ENCODE assay signal across 23 cellular contexts in the genomic region with DNA sequence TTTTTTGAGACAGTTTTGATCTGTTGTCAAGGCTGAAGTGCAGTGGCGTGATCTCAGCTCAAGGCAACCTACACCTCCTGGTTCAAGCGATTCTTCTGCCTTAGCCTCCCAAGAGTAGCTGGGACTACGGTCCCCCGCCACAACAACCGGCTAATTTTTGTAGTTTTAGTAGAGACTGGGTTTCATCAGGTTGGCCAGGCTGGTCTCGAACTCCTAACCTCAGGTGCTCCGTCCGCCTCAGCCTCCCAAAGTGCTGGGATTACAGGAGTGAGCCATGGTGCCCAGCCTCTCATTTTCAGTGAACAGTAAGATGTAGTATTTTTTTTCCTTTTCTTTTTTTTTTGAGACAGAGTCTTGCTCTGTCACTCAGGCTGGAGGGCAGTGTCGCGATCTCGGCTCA. TPM values are rescaled to one million over a fixed set of nuclear protein-coding genes. Genes with fewer than 3 reads are reported as not detected.
DNase-seq lines count a peak whose midpoint lies in the region; ATAC-seq, FAIRE-seq and TF ChIP-seq lines count a peak whose summit lies in the region.
"Had no signal": no experiment of that assay in that cellular context is flagged by ENCODE, and none has a peak within 500 bp of the region (broad histone marks: within the 10 kb centered on the region; RNA-seq: fewer than 3 reads in every experiment).

No MANE protein-coding gene starts in this region.

- H3K9me3 ChIP-seq in HepG2 (ENCODE audit: low read length) (no peaks in the 10 kb centered on the region), HAP-1 (no peaks in the 10 kb centered on the region)
- H3K9me3 ChIP-seq: BLaER1 treated with 17β-estradiol and CSF1 and Interleukin-3, amounts not matched to agents 10 nM and 100 nM; Caco-2 had no signal

- peaks cover 52% of the 10 kb centered on the region for H3K79me2 ChIP-seq in HepG2 (ENCODE audit: insufficient read depth, low read length)

- no peaks in the 10 kb centered on the region for H3K27me3 Mint-ChIP-seq in activated T-cell treated with anti-CD3 and anti-CD28 coated beads, Interleukin-2, amount 50 U/mL, for 24 hours
- no peaks in the 10 kb centered on the region for H3K27me3 Mint-ChIP-seq in activated naive CD8-positive, alpha-beta T cell treated with anti-CD3 and anti-CD28 coated beads for 36 hours
- H3K27me3 Mint-ChIP-seq: CD4-positive, alpha-beta memory T cell had no signal

- H3K4me1 Mint-ChIP-seq in activated T-cell treated with anti-CD3 and anti-CD28 coated beads, Interleukin-2, amount 50 U/mL, for 24 hours (ENCODE audit: low read depth), result peaks cover 37% of the 10 kb centered on the region
- peaks cover 30% of the 10 kb centered on the region for H3K4me1 Mint-ChIP-seq in activated naive CD8-positive, alpha-beta T cell treated with anti-CD3 and anti-CD28 coated beads for 36 hours

- TF ChIP-seq EP300 in HepG2 (IDR thresholded peaks at IDR 0.05; ENCODE audit: low read depth in 2 of 2, low read length in 2 of 2), result no peak
- no peak for TF ChIP-seq EP300 in HepG2 (CRISPR knock-in tag; IDR thresholded peaks at IDR 0.05; ENCODE audit: borderline replicate concordance)

- H3K36me3 ChIP-seq in HepG2 (replicated peaks in 1 of 2; ENCODE audit: control insufficient read depth in 1 of 2, insufficient read depth in 2 of 2, low read length in 2 of 2), result peaks cover 25 to 83% of the 10 kb centered on the region in 2 experiments
- H3K36me3 ChIP-seq in HAP-1 (replicated peaks), result peaks cover 88% of the 10 kb centered on the region

- H3K27me3 ChIP-seq in HepG2 (ENCODE audit: control insufficient read depth in 1 of 2, insufficient read depth in 2 of 2, low read length in 2 of 2) (no peaks in the 10 kb centered on the region), HAP-1 (ENCODE audit: low read depth) (no peaks in the 10 kb centered on the region)
- H3K27me3 ChIP-seq: BLaER1 treated with 17β-estradiol and CSF1 and Interleukin-3, amounts not matched to agents 10 nM and 100 nM had no signal

- no peak for FAIRE-seq in HepG2 (lab: Jason Lieb, UNC)
- FAIRE-seq: GM12892 had no signal

- DNase-seq in activated T-cell treated with anti-CD3 and anti-CD28 coated beads, Interleukin-2, amount 50 U/mL, for 24 hours, result no peak
- no peak for DNase-seq in activated T-cell treated with anti-CD3 and anti-CD28 coated beads, Interleukin-2, amount 50 U/mL, for 48 hours
- no peak for DNase-seq in activated naive CD8-positive, alpha-beta T cell treated with anti-CD3 and anti-CD28 coated beads for 36 hours
- no peak for DNase-seq in HepG2 (ENCODE audit: low spot score)
- no peak for DNase-seq in iPS-NIHi7 (ENCODE audit: extremely low spot score)
- no peak for DNase-seq in HAP-1 (ENCODE audit: low spot score in 2 of 2)
- DNase-seq in activated CD8-positive, alpha-beta memory T cell treated with anti-CD3 and anti-CD28 coated beads, Interleukin-2, amount 50 U/mL, for 4 hours, result no peak
- DNase-seq: 8988T; Caco-2; CD4-positive, alpha-beta memory T cell; DND-41; HFFc6; NCI-H1105; NCI-H146; NCI-H2029; NCI-H226; NCI-H510A treated with DMSO at 0.1 percent for 48 hours; NCI-H748 treated with DMSO at 0.1 percent for 48 hours; NK-92 treated with Interleukin-12 subunit alpha and Interleukin-12 subunit beta, amount 100 ng/mL, for 24 hours had no signal

- no peak overlapping the region for H3K9ac ChIP-seq in HepG2 (ENCODE audit: insufficient read depth, low read depth, low read length)
- H3K9ac ChIP-seq: KMS-11 had no signal

- CTCF ChIA-PET in HepG2 (lab: Yijun Ruan, JAX; ENCODE audit: low intra/inter-chr PET ratio, low total read pairs), result no interaction called here

- POLR2A ChIA-PET in HepG2 (lab: Yijun Ruan, JAX), result interaction anchor here (1.6 kb wide), 1 partner anchor 20 kb away, joined by 6 read pairs; no protein-coding TSS in a partner anchor

- H3K4me1 ChIP-seq in HepG2 (ENCODE audit: insufficient read depth, low read length) (peaks cover 15% of the 10 kb centered on the region), HAP-1 (no peaks in the 10 kb centered on the region; the same call in 1 of the 2 replicates)
- H3K4me1 ChIP-seq: Caco-2 had no signal

- no peak overlapping the region for H3K4me3 ChIP-seq in HepG2 (replicated peaks in 1 of 3; ENCODE audit: insufficient read depth in 1 of 3, low read depth in 2 of 3, low read length in 3 of 3)
- no peak overlapping the region for H3K4me3 ChIP-seq in HAP-1
- H3K4me3 ChIP-seq: BLaER1 treated with 17β-estradiol and CSF1 and Interleukin-3, amounts not matched to agents 10 nM and 100 nM had no signal

- in situ Hi-C loops in HepG2 (cut with HindIII; ENCODE audit: extremely low pct_ligation_motif_present, low pct_unique_long_range_greater_than_20kb), result no loop called here
- in situ Hi-C loops in HAP-1 (cut with MboI; ENCODE audit: low sequenced_read_pairs), result no loop called here

- H2AFZ ChIP-seq in HepG2 (ENCODE audit: low read length), result no peak overlapping the region

- intact Hi-C loops in HepG2 (cut with micrococcal nuclease; ENCODE audit: unreplicated experiment), result no loop called here

- H4K20me1 ChIP-seq in HepG2 (ENCODE audit: insufficient read depth, low read length), result peaks cover 3% of the 10 kb centered on the region

- no TSS peak for BruUV-seq in HepG2 (replicated peaks; lab: Mats Ljungman, UMichigan)

- TF ChIP-seq CTCF in HepG2 (CRISPR knock-in tag; IDR thresholded peaks at IDR 0.05), result no peak

- ATAC-seq in HepG2, result no peak
- ATAC-seq: SK-N-SH treated with all-trans-retinoic acid at 6 μM for 48 hours had no signal

- H3K36me3 Mint-ChIP-seq in activated T-cell treated with anti-CD3 and anti-CD28 coated beads, Interleukin-2, amount 50 U/mL, for 24 hours (ENCODE audit: low read depth), result peaks cover 95% of the 10 kb centered on the region
- H3K36me3 Mint-ChIP-seq in activated naive CD8-positive, alpha-beta T cell treated with anti-CD3 and anti-CD28 coated beads for 36 hours, result peaks cover 40% of the 10 kb centered on the region

- no peak for TF ChIP-seq RAD21 in HepG2 (CRISPR knock-in tag; IDR thresholded peaks at IDR 0.05)

- WGBS in HepG2 (ENCODE audit: low lambda C conversion rate), result 97% methylated on average over 11 of the region's 11 CpGs

- no peak overlapping the region for H3K4me3 Mint-ChIP-seq in activated T-cell treated with anti-CD3 and anti-CD28 coated beads, Interleukin-2, amount 50 U/mL, for 24 hours
- peak overlapping the region; percentile 22 for H3K4me3 Mint-ChIP-seq in activated naive CD8-positive, alpha-beta T cell treated with anti-CD3 and anti-CD28 coated beads for 36 hours
- H3K4me3 Mint-ChIP-seq: CD4-positive, alpha-beta memory T cell; HFFc6 had no signal

- no peak overlapping the region for H3K27ac ChIP-seq in HepG2 (ENCODE audit: extremely low read length, insufficient read depth, low read length)
- H3K27ac ChIP-seq: BLaER1 treated with 17β-estradiol and CSF1 and Interleukin-3, amounts not matched to agents 10 nM and 100 nM; KMS-11 had no signal

- TF ChIP-seq POLR2A in HepG2 (IDR thresholded peaks at IDR 0.05; ENCODE audit: insufficient read depth in 1 of 2, low read depth in 2 of 2, low read length in 2 of 2), result no peak; a peak in 1 of 4 replicates

- H3K9me3 Mint-ChIP-seq in activated T-cell treated with anti-CD3 and anti-CD28 coated beads, Interleukin-2, amount 50 U/mL, for 24 hours, result no peaks in the 10 kb centered on the region
- H3K9me3 Mint-ChIP-seq in activated naive CD8-positive, alpha-beta T cell treated with anti-CD3 and anti-CD28 coated beads for 36 hours, result no peaks in the 10 kb centered on the region
- H3K9me3 Mint-ChIP-seq: CD4-positive, alpha-beta memory T cell; HFFc6 had no signal

- no peak overlapping the region for H3K4me2 ChIP-seq in HepG2 (ENCODE audit: low read depth, low read length)
- H3K4me2 ChIP-seq: BLaER1 treated with 17β-estradiol and CSF1 and Interleukin-3, amounts not matched to agents 10 nM and 100 nM; KMS-11 had no signal

- peak overlapping the region; percentile 37 for H3K27ac Mint-ChIP-seq in activated T-cell treated with anti-CD3 and anti-CD28 coated beads, Interleukin-2, amount 50 U/mL, for 24 hours
- no peak overlapping the region for H3K27ac Mint-ChIP-seq in activated naive CD8-positive, alpha-beta T cell treated with anti-CD3 and anti-CD28 coated beads for 36 hours
- H3K27ac Mint-ChIP-seq: HFFc6 had no signal

RNA-seq across cellular contexts. Expression of gene SUMO2, which starts 7.8 kb away (rescaled TPM):
- 100 to 1,000 TPM; 623 to 655 TPM for total RNA-seq in activated naive CD8-positive, alpha-beta T cell treated with anti-CD3 and anti-CD28 coated beads for 36 hours
- total RNA-seq in HepG2 (2016; rRNA removed; fragmentation: Illumina TruSeq; extraction: Trizol), result 553 and 842 TPM in 2 replicates
- 162 and 178 TPM in 2 replicates for total RNA-seq in HepG2 (2016; cell fraction: cytosol; rRNA removed; fragmentation: Illumina TruSeq; extraction: Trizol; ENCODE audit: low read depth)
- total RNA-seq in HepG2 (2016; cell fraction: insoluble cytoplasmic fraction; rRNA removed; fragmentation: Illumina TruSeq; extraction: Trizol), result 553 and 885 TPM in 2 replicates
- total RNA-seq in HepG2 (2016; cell fraction: membrane; rRNA removed; fragmentation: Illumina TruSeq; extraction: Trizol), result 469 and 483 TPM in 2 replicates
- total RNA-seq in HepG2 (2016; cell fraction: nucleus; rRNA removed; fragmentation: Illumina TruSeq; extraction: Trizol), result 195 and 213 TPM in 2 replicates
- polyA plus RNA-seq in HepG2 (2011; rRNA removed), result 252 and 337 TPM in 2 replicates
- 69.8 and 103 TPM in 2 replicates for polyA plus RNA-seq in HepG2 (2011; cell fraction: cytosol; rRNA removed)
- polyA plus RNA-seq in HepG2 (2011; cell fraction: nucleus; rRNA removed), result 25.8 and 30.1 TPM in 2 replicates
- polyA plus RNA-seq in HepG2 (2012), result 289 and 643 TPM in 2 replicates
- polyA plus RNA-seq in HepG2 (2016; cell fraction: cytosol; fragmentation: Illumina TruSeq; extraction: Trizol; ENCODE audit: low read depth), result 377 and 391 TPM in 2 replicates
- 1,249 and 1,398 TPM in 2 replicates for polyA plus RNA-seq in HepG2 (2016; cell fraction: insoluble cytoplasmic fraction; fragmentation: Illumina TruSeq; extraction: Trizol; ENCODE audit: low read depth)
- 612 and 621 TPM in 2 replicates for polyA plus RNA-seq in HepG2 (2016; cell fraction: membrane; fragmentation: Illumina TruSeq; extraction: Trizol; ENCODE audit: low read depth)
- 448 and 485 TPM in 2 replicates for polyA plus RNA-seq in HepG2 (2016; cell fraction: nucleus; fragmentation: Illumina TruSeq; extraction: Trizol; ENCODE audit: insufficient read depth, low read depth)
- 78.7 and 95.4 TPM in 2 replicates for polyA minus RNA-seq in HepG2 (2011; rRNA and poly(A)+ RNA removed; ENCODE audit: low replicate concordance)
- polyA minus RNA-seq in HepG2 (2011; cell fraction: cytosol; rRNA and poly(A)+ RNA removed), result 255 and 261 TPM in 2 replicates
- 42.5 and 63.9 TPM in 2 replicates for polyA minus RNA-seq in HepG2 (2011; cell fraction: nucleus; rRNA and poly(A)+ RNA removed)

RNA-seq across cellular contexts. Expression of gene JPT1, which starts 20.7 kb away (rescaled TPM):
- total RNA-seq in activated naive CD8-positive, alpha-beta T cell treated with anti-CD3 and anti-CD28 coated beads for 36 hours, result 100 to 1,000 TPM; 245 to 250 TPM
- total RNA-seq in HepG2 (2016; rRNA removed; fragmentation: Illumina TruSeq; extraction: Trizol), result 237 and 256 TPM in 2 replicates
- total RNA-seq in HepG2 (2016; cell fraction: cytosol; rRNA removed; fragmentation: Illumina TruSeq; extraction: Trizol; ENCODE audit: low read depth), result 86.3 and 92.6 TPM in 2 replicates
- total RNA-seq in HepG2 (2016; cell fraction: insoluble cytoplasmic fraction; rRNA removed; fragmentation: Illumina TruSeq; extraction: Trizol), result 209 and 270 TPM in 2 replicates
- total RNA-seq in HepG2 (2016; cell fraction: membrane; rRNA removed; fragmentation: Illumina TruSeq; extraction: Trizol), result 67.0 and 88.4 TPM in 2 replicates
- total RNA-seq in HepG2 (2016; cell fraction: nucleus; rRNA removed; fragmentation: Illumina TruSeq; extraction: Trizol), result 98.2 and 106 TPM in 2 replicates
- polyA plus RNA-seq in HepG2 (2011; rRNA removed), result 32.1 and 43.3 TPM in 2 replicates
- polyA plus RNA-seq in HepG2 (2011; cell fraction: cytosol; rRNA removed), result 92.3 and 100 TPM in 2 replicates
- polyA plus RNA-seq in HepG2 (2011; cell fraction: nucleus; rRNA removed), result 38.5 and 41.1 TPM in 2 replicates
- polyA plus RNA-seq in HepG2 (2012), result 103 and 127 TPM in 2 replicates
- 83.0 and 101 TPM in 2 replicates for polyA plus RNA-seq in HepG2 (2016; cell fraction: cytosol; fragmentation: Illumina TruSeq; extraction: Trizol; ENCODE audit: low read depth)
- polyA plus RNA-seq in HepG2 (2016; cell fraction: insoluble cytoplasmic fraction; fragmentation: Illumina TruSeq; extraction: Trizol; ENCODE audit: low read depth), result 221 and 271 TPM in 2 replicates
- 58.3 and 84.5 TPM in 2 replicates for polyA plus RNA-seq in HepG2 (2016; cell fraction: membrane; fragmentation: Illumina TruSeq; extraction: Trizol; ENCODE audit: low read depth)
- 169 and 181 TPM in 2 replicates for polyA plus RNA-seq in HepG2 (2016; cell fraction: nucleus; fragmentation: Illumina TruSeq; extraction: Trizol; ENCODE audit: insufficient read depth, low read depth)
- polyA minus RNA-seq in HepG2 (2011; rRNA and poly(A)+ RNA removed; ENCODE audit: low replicate concordance), result 28.4 and 46.4 TPM in 2 replicates
- polyA minus RNA-seq in HepG2 (2011; cell fraction: cytosol; rRNA and poly(A)+ RNA removed), result 50.6 and 65.7 TPM in 2 replicates
- 30.4 and 32.2 TPM in 2 replicates for polyA minus RNA-seq in HepG2 (2011; cell fraction: nucleus; rRNA and poly(A)+ RNA removed)

RNA-seq across cellular contexts. Expression of gene NUP85, which starts 30.5 kb away (rescaled TPM):
- total RNA-seq in activated naive CD8-positive, alpha-beta T cell treated with anti-CD3 and anti-CD28 coated beads for 36 hours, result 100 to 1,000 TPM; 134 to 137 TPM
- 122 and 124 TPM in 2 replicates for total RNA-seq in HepG2 (2016; rRNA removed; fragmentation: Illumina TruSeq; extraction: Trizol)
- total RNA-seq in HepG2 (2016; cell fraction: cytosol; rRNA removed; fragmentation: Illumina TruSeq; extraction: Trizol; ENCODE audit: low read depth), result 32.8 and 35.7 TPM in 2 replicates
- 119 and 122 TPM in 2 replicates for total RNA-seq in HepG2 (2016; cell fraction: insoluble cytoplasmic fraction; rRNA removed; fragmentation: Illumina TruSeq; extraction: Trizol)
- total RNA-seq in HepG2 (2016; cell fraction: membrane; rRNA removed; fragmentation: Illumina TruSeq; extraction: Trizol), result 28.2 and 37.8 TPM in 2 replicates
- total RNA-seq in HepG2 (2016; cell fraction: nucleus; rRNA removed; fragmentation: Illumina TruSeq; extraction: Trizol), result 112 and 113 TPM in 2 replicates
- 79.4 and 89.1 TPM in 2 replicates for polyA plus RNA-seq in HepG2 (2011; rRNA removed)
- polyA plus RNA-seq in HepG2 (2011; cell fraction: cytosol; rRNA removed), result 64.8 and 78.3 TPM in 2 replicates
- polyA plus RNA-seq in HepG2 (2011; cell fraction: nucleus; rRNA removed), result 303 and 416 TPM in 2 replicates
- 34.4 and 62.5 TPM in 2 replicates for polyA plus RNA-seq in HepG2 (2012)
- 17.2 and 18.1 TPM in 2 replicates for polyA plus RNA-seq in HepG2 (2016; cell fraction: cytosol; fragmentation: Illumina TruSeq; extraction: Trizol; ENCODE audit: low read depth)
- 81.2 and 85.9 TPM in 2 replicates for polyA plus RNA-seq in HepG2 (2016; cell fraction: insoluble cytoplasmic fraction; fragmentation: Illumina TruSeq; extraction: Trizol; ENCODE audit: low read depth)
- 16.9 and 17.7 TPM in 2 replicates for polyA plus RNA-seq in HepG2 (2016; cell fraction: membrane; fragmentation: Illumina TruSeq; extraction: Trizol; ENCODE audit: low read depth)
- polyA plus RNA-seq in HepG2 (2016; cell fraction: nucleus; fragmentation: Illumina TruSeq; extraction: Trizol; ENCODE audit: insufficient read depth, low read depth), result 226 and 250 TPM in 2 replicates
- polyA minus RNA-seq in HepG2 (2011; rRNA and poly(A)+ RNA removed; ENCODE audit: low replicate concordance), result 91.6 and 267 TPM in 2 replicates
- 23.6 and 24.5 TPM in 2 replicates for polyA minus RNA-seq in HepG2 (2011; cell fraction: cytosol; rRNA and poly(A)+ RNA removed)
- 69.2 and 70.3 TPM in 2 replicates for polyA minus RNA-seq in HepG2 (2011; cell fraction: nucleus; rRNA and poly(A)+ RNA removed)

RNA-seq across cellular contexts. Expression of gene NT5C, which starts 43.5 kb away (rescaled TPM):
- 10 to 100 TPM; 71.2 to 74.8 TPM for total RNA-seq in activated naive CD8-positive, alpha-beta T cell treated with anti-CD3 and anti-CD28 coated beads for 36 hours
- total RNA-seq in HepG2 (2016; rRNA removed; fragmentation: Illumina TruSeq; extraction: Trizol), result 31.4 and 48.6 TPM in 2 replicates
- total RNA-seq in HepG2 (2016; cell fraction: cytosol; rRNA removed; fragmentation: Illumina TruSeq; extraction: Trizol; ENCODE audit: low read depth), result 21.9 and 22.5 TPM in 2 replicates
- 34.5 and 55.6 TPM in 2 replicates for total RNA-seq in HepG2 (2016; cell fraction: insoluble cytoplasmic fraction; rRNA removed; fragmentation: Illumina TruSeq; extraction: Trizol)
- 26.2 and 30.0 TPM in 2 replicates for total RNA-seq in HepG2 (2016; cell fraction: membrane; rRNA removed; fragmentation: Illumina TruSeq; extraction: Trizol)
- 41.8 and 49.7 TPM in 2 replicates for total RNA-seq in HepG2 (2016; cell fraction: nucleus; rRNA removed; fragmentation: Illumina TruSeq; extraction: Trizol)
- 42.8 and 42.9 TPM in 2 replicates for polyA plus RNA-seq in HepG2 (2011; rRNA removed)
- 24.5 and 47.2 TPM in 2 replicates for polyA plus RNA-seq in HepG2 (2011; cell fraction: cytosol; rRNA removed)
- 143 and 153 TPM in 2 replicates for polyA plus RNA-seq in HepG2 (2011; cell fraction: nucleus; rRNA removed)
- polyA plus RNA-seq in HepG2 (2012), result 22.5 and 24.0 TPM in 2 replicates
- 20.3 and 23.1 TPM in 2 replicates for polyA plus RNA-seq in HepG2 (2016; cell fraction: cytosol; fragmentation: Illumina TruSeq; extraction: Trizol; ENCODE audit: low read depth)
- 30.7 and 32.5 TPM in 2 replicates for polyA plus RNA-seq in HepG2 (2016; cell fraction: insoluble cytoplasmic fraction; fragmentation: Illumina TruSeq; extraction: Trizol; ENCODE audit: low read depth)
- polyA plus RNA-seq in HepG2 (2016; cell fraction: membrane; fragmentation: Illumina TruSeq; extraction: Trizol; ENCODE audit: low read depth), result 20.1 and 23.2 TPM in 2 replicates
- 95.9 and 100 TPM in 2 replicates for polyA plus RNA-seq in HepG2 (2016; cell fraction: nucleus; fragmentation: Illumina TruSeq; extraction: Trizol; ENCODE audit: insufficient read depth, low read depth)
- 14.0 and 27.7 TPM in 2 replicates for polyA minus RNA-seq in HepG2 (2011; rRNA and poly(A)+ RNA removed; ENCODE audit: low replicate concordance)
- polyA minus RNA-seq in HepG2 (2011; cell fraction: cytosol; rRNA and poly(A)+ RNA removed), result 5.2 and 5.9 TPM in 2 replicates
- 21.5 and 23.6 TPM in 2 replicates for polyA minus RNA-seq in HepG2 (2011; cell fraction: nucleus; rRNA and poly(A)+ RNA removed)
